ENCODE assay signal across 8 cellular contexts in the genomic region with DNA sequence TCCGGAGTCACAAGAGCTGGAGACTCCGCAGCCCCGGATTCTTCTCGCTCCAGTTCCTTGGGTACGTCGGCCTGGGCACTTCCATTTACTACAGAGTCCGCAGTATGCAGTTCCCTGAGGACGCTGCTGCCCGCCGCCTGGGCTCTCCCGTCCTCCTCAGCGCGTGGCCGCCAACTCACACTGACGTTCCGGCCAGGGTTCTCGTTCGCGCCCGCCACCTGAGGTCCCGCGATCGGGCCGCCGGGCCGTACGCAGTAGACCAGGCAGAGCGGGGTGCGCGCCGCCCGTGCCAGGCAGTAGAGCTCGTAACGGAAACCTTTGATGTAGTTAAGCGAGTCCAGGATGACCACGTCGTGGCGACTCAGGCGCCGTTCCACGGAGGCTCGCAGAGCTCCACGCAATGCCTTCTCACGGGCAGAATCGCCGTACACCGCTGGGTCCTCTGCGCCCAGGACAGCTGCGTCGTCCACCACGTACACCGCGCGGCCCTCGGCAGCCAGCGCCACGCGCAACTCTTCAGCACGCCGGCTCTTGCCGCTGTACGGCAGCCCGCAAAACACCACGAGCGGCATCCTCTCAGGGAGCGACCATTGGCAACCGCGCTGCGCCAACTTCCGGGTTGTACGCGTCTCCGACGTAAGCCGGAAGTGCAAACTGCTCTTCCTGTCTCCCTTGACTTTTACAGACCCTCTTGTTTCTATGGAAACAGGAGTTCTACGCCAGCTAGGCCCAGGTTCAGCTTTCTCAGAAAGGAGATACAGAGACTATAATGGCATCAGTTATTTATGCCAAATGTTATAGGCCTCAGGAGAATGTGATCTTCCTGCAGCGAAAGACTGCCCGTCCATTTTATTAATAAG. TPM values are rescaled to one million over a fixed set of nuclear protein-coding genes. Genes with fewer than 3 reads are reported as not detected.
A peak's percentile ranks its signal among the peaks of the same experiment; 100 is the strongest.
DNase-seq lines count a peak whose midpoint lies in the region; ATAC-seq and TF ChIP-seq lines count a peak whose summit lies in the region.

A gene with protein sequence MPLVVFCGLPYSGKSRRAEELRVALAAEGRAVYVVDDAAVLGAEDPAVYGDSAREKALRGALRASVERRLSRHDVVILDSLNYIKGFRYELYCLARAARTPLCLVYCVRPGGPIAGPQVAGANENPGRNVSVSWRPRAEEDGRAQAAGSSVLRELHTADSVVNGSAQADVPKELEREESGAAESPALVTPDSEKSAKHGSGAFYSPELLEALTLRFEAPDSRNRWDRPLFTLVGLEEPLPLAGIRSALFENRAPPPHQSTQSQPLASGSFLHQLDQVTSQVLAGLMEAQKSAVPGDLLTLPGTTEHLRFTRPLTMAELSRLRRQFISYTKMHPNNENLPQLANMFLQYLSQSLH (minus strand): TSS at position 621 of the 860 bp plus-strand sequence. CDS start 49 bp downstream, at position 572.

- H3K27me3 Mint-ChIP-seq in progenitor cell of endocrine pancreas, result no peaks in the 10 kb centered on the region

- H3K27ac Mint-ChIP-seq in progenitor cell of endocrine pancreas, result peak within 1 kb of the TSS; percentile 96

- peaks cover 30% of the 10 kb centered on the region for H3K4me1 Mint-ChIP-seq in progenitor cell of endocrine pancreas (ENCODE audit: low read depth)

- peak within 1 kb of the TSS; percentile 89 for H3K4me3 Mint-ChIP-seq in progenitor cell of endocrine pancreas (ENCODE audit: low read depth)

- ATAC-seq in HG02884 (IDR thresholded peaks at IDR 0.05; ENCODE audit: unreplicated experiment) (peak; percentile 82), left cardiac atrium (peak; percentile 96 to 98)

- in situ Hi-C loops in GM13977 (cut with MboI; ENCODE audit: low pct_unique_long_range_greater_than_20kb, low sequenced_read_pairs, unreplicated experiment), result no loop called here

- intact Hi-C loops in T-helper 1 cell treated with Interleukin-12 subunit alpha and Interleukin-12 subunit beta and Interleukin-4 antibody, amounts not matched to agents 30 ng/mL and 1 ng/mL, for 36 hours (cut with micrococcal nuclease), result loop anchor here (1.0 to 5.0 kb wide), 9 partner anchors 23 to 1379 kb away; a partner anchor contains a TSS
- intact Hi-C loops in left cardiac atrium (cut with DNase I), result no loop called here

- DNase-seq in GM13977 (ENCODE audit: low spot score), result peak; percentile 91
- peak; percentile 83 for DNase-seq in NCI-H146 treated with DMSO at 0.1 percent for 48 hours (lab: John Stamatoyannopoulos, UW; ENCODE audit: unreplicated experiment)
- peak; percentile 93 for DNase-seq in amniotic epithelial cell (ENCODE audit: low read depth)
- peak; percentile 93 for DNase-seq in left cardiac atrium
- DNase-seq in progenitor cell of endocrine pancreas (ENCODE audit: low spot score, unreplicated experiment), result peak; percentile 51
- peak; percentile 88 for DNase-seq in ureter (ENCODE audit: low spot score)

- no peaks in the 10 kb centered on the region for H3K9me3 Mint-ChIP-seq in progenitor cell of endocrine pancreas (ENCODE audit: low read depth)

- peaks cover 14% of the 10 kb centered on the region for H3K36me3 Mint-ChIP-seq in progenitor cell of endocrine pancreas (ENCODE audit: insufficient read depth)

- TF ChIP-seq CTCF in GM13977 (IDR thresholded peaks at IDR 0.05; ENCODE audit: extremely low read depth, insufficient read depth, missing control alignments) (no peak), progenitor cell of endocrine pancreas (IDR thresholded peaks at IDR 0.05; ENCODE audit: unreplicated experiment) (no peak)

RNA-seq across cellular contexts. Expression of the gene that starts here (rescaled TPM):
- 14.6 and 16.5 TPM in 2 replicates for total RNA-seq in T-helper 1 cell treated with Interleukin-12 subunit alpha and Interleukin-12 subunit beta and Interleukin-4 antibody, amounts not matched to agents 30 ng/mL and 1 ng/mL, for 36 hours
- total RNA-seq in left cardiac atrium (1 to 10 TPM; 3.9 to 5.4 TPM), progenitor cell of endocrine pancreas (8.3 and 8.5 TPM in 2 replicates), ureter (5.9 TPM)

Comparison
In these comparisons a context has a peak if more than half of its experiments do, and no peak if none do; other contexts are left out.
1. Peak in every context shown above with its lines: DNase-seq and ATAC-seq.